1 cellular context compared by ENCODE assay signal in the genomic region with DNA sequence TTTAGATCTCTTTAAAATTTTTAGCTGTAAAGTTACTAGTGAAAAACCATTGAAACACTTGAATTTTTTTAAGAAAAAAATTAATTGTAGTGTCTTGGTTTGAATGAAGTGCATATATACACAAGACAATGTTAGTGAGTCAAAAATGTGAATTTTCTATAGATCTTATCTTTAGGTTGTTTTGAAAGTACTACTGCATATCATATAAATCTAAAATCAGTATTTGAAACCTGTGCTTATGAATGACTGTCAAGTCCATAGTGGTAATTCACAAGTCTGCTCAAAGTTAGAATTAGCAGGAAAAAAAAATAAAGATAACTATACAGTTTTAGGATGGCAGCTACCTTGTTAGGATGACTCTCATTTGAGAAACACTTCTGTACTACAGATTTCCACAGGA.
TF ChIP-seq lines count a peak whose summit lies in the region.

No MANE protein-coding gene starts in this region.

TF ChIP-seq in K562, 482 proteins besides CTCF, POLR2A, EP300 and RAD21:
- TF ChIP-seq HDAC6 (IDR thresholded peaks at IDR 0.05; ENCODE audit: low read depth, low read length) (no peak), POLR2H (tag; IDR thresholded peaks at IDR 0.05; ENCODE audit: low read depth) (0 out of 2 replicates have a peak, but pooled peaks have one; percentile 5)
